ENCODE assay signal across 16 cellular contexts in genomic region chr2:187435078-187435477, GRCh38. TPM values are rescaled to one million over a fixed set of nuclear protein-coding genes. Genes with fewer than 3 reads are reported as not detected.
DNase-seq lines count a peak whose midpoint lies in the region; ATAC-seq and TF ChIP-seq lines count a peak whose summit lies in the region.
"Had no signal": no experiment of that assay in that cellular context is flagged by ENCODE, and none has a peak within 500 bp of the region (broad histone marks: within the 10 kb centered on the region; RNA-seq: fewer than 3 reads in every experiment).

No MANE protein-coding gene starts in this region.

- no peak for ATAC-seq in left cardiac atrium
- ATAC-seq: CD8-positive, alpha-beta T cell; Panc1 had no signal

- H3K56ac ChIP-seq in mesendoderm (ENCODE audit: low read length), result no peak overlapping the region

- H3K4me1 Mint-ChIP-seq in chondrocyte (ENCODE audit: low read depth), result peaks cover 76% of the 10 kb centered on the region
- H3K4me1 Mint-ChIP-seq: H9 had no signal

- no peak overlapping the region for H2BK120ac ChIP-seq in mesendoderm (ENCODE audit: low read depth, low read length)

- no peak overlapping the region for H3K4me3 Mint-ChIP-seq in chondrocyte (ENCODE audit: unreplicated experiment)
- H3K4me3 Mint-ChIP-seq: CD8-positive, alpha-beta T cell; H9 had no signal

- H3K4me2 ChIP-seq in mesendoderm (ENCODE audit: low read length), result no peak overlapping the region
- H3K4me2 ChIP-seq: BLaER1 treated with 17β-estradiol and CSF1 and Interleukin-3, amounts not matched to agents 10 nM and 100 nM had no signal

- H3K27ac ChIP-seq in SK-N-MC, result 0 out of 2 replicates have a peak overlapping the region, but pooled peaks have one; percentile 38
- H3K27ac ChIP-seq in mesendoderm (ENCODE audit: low read depth, low read length), result no peak overlapping the region
- H3K27ac ChIP-seq: BLaER1 treated with 17β-estradiol and CSF1 and Interleukin-3, amounts not matched to agents 10 nM and 100 nM; SJCRH30 had no signal

- H3K9me3 ChIP-seq in SK-N-MC (ENCODE audit: low read depth, low read length), result no peaks in the 10 kb centered on the region
- H3K9me3 ChIP-seq: BLaER1 treated with 17β-estradiol and CSF1 and Interleukin-3, amounts not matched to agents 10 nM and 100 nM; SJCRH30 had no signal

- no peaks in the 10 kb centered on the region for H3K9me3 Mint-ChIP-seq in chondrocyte (ENCODE audit: low read depth)
- H3K9me3 Mint-ChIP-seq: CD8-positive, alpha-beta T cell; H9 had no signal

- H3K4ac ChIP-seq in mesendoderm (ENCODE audit: low read depth, low read length), result no peak overlapping the region

- no peaks in the 10 kb centered on the region for H3K4me1 ChIP-seq in mesendoderm (ENCODE audit: control insufficient read depth, low read depth, low read length)
- H3K4me1 ChIP-seq: SJCRH30 had no signal

- H3K18ac ChIP-seq in mesendoderm (ENCODE audit: low read length), result no peak overlapping the region

- H3K36me3 Mint-ChIP-seq in chondrocyte (ENCODE audit: low read depth), result peaks cover 6% of the 10 kb centered on the region
- H3K36me3 Mint-ChIP-seq: CD8-positive, alpha-beta T cell had no signal

- no peaks in the 10 kb centered on the region for H3K27me3 Mint-ChIP-seq in chondrocyte (ENCODE audit: low read depth)

- no peak overlapping the region for H2BK5ac ChIP-seq in mesendoderm (ENCODE audit: low read length)

- WGBS in mesendoderm (ENCODE audit: extremely low coverage, insufficient coverage, low lambda C conversion rate), result no CpG with 5 or more reads among the region's 3 CpGs

- H4K8ac ChIP-seq in mesendoderm (ENCODE audit: low read depth, low read length), result no peak overlapping the region

- H2AK5ac ChIP-seq in mesendoderm (ENCODE audit: low read length), result no peak overlapping the region

- DNase-seq in CMK (ENCODE audit: low read depth) (peak; percentile 27), SK-N-MC (ENCODE audit: low read depth, low spot score) (no peak), chondrocyte (ENCODE audit: low spot score) (no peak), mesendoderm (peak; percentile 54), GM10266 (ENCODE audit: extremely low spot score) (no peak), left cardiac atrium (no peak)
- no peak for DNase-seq in stimulated activated CD4-positive, alpha-beta T cell treated with anti-CD3 and anti-CD28 coated beads, Interleukin-1b, Interleukin-23, amount 100 ng/mL, for 48 hours
- DNase-seq: CD8-positive, alpha-beta T cell; H9; NCI-H1417 treated with DMSO at 0.1 percent for 48 hours; NCI-H1930; NCI-H446 treated with DMSO at 0.1 percent for 48 hours; SJCRH30 had no signal

- peaks cover 6% of the 10 kb centered on the region; the same call in 1 of the 2 replicates for H3K36me3 ChIP-seq in SK-N-MC (ENCODE audit: insufficient read depth, low read length)
- no peaks in the 10 kb centered on the region for H3K36me3 ChIP-seq in mesendoderm (ENCODE audit: control insufficient read depth, insufficient read depth, low read length)
- H3K36me3 ChIP-seq: BLaER1 treated with 17β-estradiol and CSF1 and Interleukin-3, amounts not matched to agents 10 nM and 100 nM; SJCRH30 had no signal

- no peak for TF ChIP-seq CTCF in chondrocyte (IDR thresholded peaks at IDR 0.05)
- TF ChIP-seq CTCF in GM10266 (IDR thresholded peaks at IDR 0.05; ENCODE audit: control insufficient read depth, insufficient read depth, low read depth, missing control alignments), result no peak

- no peak overlapping the region for H4K5ac ChIP-seq in mesendoderm (ENCODE audit: low read length)

- H3K79me1 ChIP-seq in mesendoderm (ENCODE audit: low read length), result no peaks in the 10 kb centered on the region

- H3K27me3 ChIP-seq in mesendoderm (ENCODE audit: insufficient read depth, low read length, poor library complexity), result no peaks in the 10 kb centered on the region
- H3K27me3 ChIP-seq: BLaER1 treated with 17β-estradiol and CSF1 and Interleukin-3, amounts not matched to agents 10 nM and 100 nM; SJCRH30 had no signal

- H3K27ac Mint-ChIP-seq in chondrocyte (ENCODE audit: unreplicated experiment), result peak overlapping the region; percentile 5
- H3K27ac Mint-ChIP-seq: CD8-positive, alpha-beta T cell had no signal

- H3K9ac ChIP-seq in SK-N-MC (ENCODE audit: insufficient read length) (no peak overlapping the region), mesendoderm (ENCODE audit: low read length) (no peak overlapping the region)
- H3K9ac ChIP-seq: BLaER1 treated with 17β-estradiol and CSF1 and Interleukin-3, amounts not matched to agents 10 nM and 100 nM had no signal

- intact Hi-C loops in left cardiac atrium (cut with DNase I), result no loop called here

- H2BK15ac ChIP-seq in mesendoderm (replicated peaks; ENCODE audit: low read depth), result no peak overlapping the region

- H3K4me3 ChIP-seq in SK-N-MC (no peak overlapping the region), mesendoderm (ENCODE audit: low read length) (no peak overlapping the region)
- H3K4me3 ChIP-seq: BLaER1 treated with 17β-estradiol and CSF1 and Interleukin-3, amounts not matched to agents 10 nM and 100 nM; SJCRH30 had no signal

- no peaks in the 10 kb centered on the region for H3K79me2 ChIP-seq in mesendoderm (ENCODE audit: control insufficient read depth, insufficient read depth, low read length)

- H3K23ac ChIP-seq in mesendoderm (ENCODE audit: low read length), result no peak overlapping the region

RNA-seq across cellular contexts. Expression of gene CALCRL, which starts 13.0 kb away (rescaled TPM):
- 19.3 to 22.7 TPM (median 21.8 TPM) in 3 replicates for total RNA-seq in chondrocyte
- 0.22 TPM for polyA plus RNA-seq in mesendoderm (2013, experiment 1 of 2)
- 0.14 TPM for polyA plus RNA-seq in mesendoderm (2013, experiment 2 of 2)
- 10 to 100 TPM; 39.8 to 45.9 TPM for total RNA-seq in left cardiac atrium
- total RNA-seq: HT-29 had no signal

Comparison
In these comparisons a context has a peak if more than half of its experiments do, and no peak if none do; other contexts are left out.
1. DNase-seq: peak in CMK (single experiment) and mesendoderm (single experiment); none in SK-N-MC (single experiment), chondrocyte (single experiment), GM10266 (single experiment), stimulated activated CD4-positive, alpha-beta T cell treated with anti-CD3 and anti-CD28 coated beads, Interleukin-1b, Interleukin-23, amount 100 ng/mL, for 48 hours (single experiment) and left cardiac atrium (single experiment).